11 cellular contexts compared by ENCODE assay signal in the genomic region with DNA sequence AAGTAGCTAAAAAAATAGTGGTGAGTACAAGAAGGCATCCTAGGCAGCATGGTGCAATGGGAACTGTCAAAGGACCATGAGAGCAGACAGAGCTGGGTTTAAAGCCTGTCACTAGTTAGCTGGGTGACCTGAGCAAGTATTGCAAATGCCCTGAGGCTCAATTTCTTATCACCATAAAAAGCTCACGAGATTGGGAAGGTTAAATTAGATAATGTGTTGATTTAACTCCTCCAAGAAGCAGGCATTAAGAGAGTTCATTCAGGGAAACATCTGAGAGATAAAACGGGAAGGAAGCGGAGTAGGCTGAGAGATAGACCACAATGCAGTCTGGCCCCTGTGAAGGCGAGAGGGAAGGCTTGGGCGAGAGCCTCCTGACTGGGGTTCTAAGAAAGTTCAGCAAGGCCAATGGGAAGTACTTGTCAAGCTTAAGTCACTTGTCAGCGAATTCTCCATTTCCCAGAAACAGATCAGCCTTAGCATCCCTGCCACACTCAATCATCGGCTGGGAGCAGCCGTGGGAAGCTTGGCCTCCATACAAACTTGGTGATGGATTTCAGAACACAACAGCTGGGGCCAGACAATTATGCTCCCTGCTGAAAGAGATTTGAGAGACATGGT.
"Had no signal": no experiment of that assay in that cellular context is flagged by ENCODE, and none has a peak within 500 bp of the region (broad histone marks: within the 10 kb centered on the region; RNA-seq: fewer than 3 reads in every experiment).

No MANE protein-coding gene starts in this region.

- DNase-seq: activated CD4-positive, alpha-beta T cell treated with anti-CD3 and anti-CD28 coated beads, Interleukin-2, amount 50 U/mL, for 1 hour; activated CD4-positive, CD25-positive, alpha-beta regulatory T cell; activated naive CD4-positive, alpha-beta T cell treated with anti-CD3 and anti-CD28 coated beads, Interleukin-2, amount 10 ng/mL, durations not matched to agents 7 days and 5 days; activated T-cell treated with anti-CD3 and anti-CD28 coated beads for 4 hours; effector memory CD8-positive, alpha-beta T cell; nephron progenitor cell; spleen; stimulated activated CD4-positive, alpha-beta T cell treated with anti-CD3 and anti-CD28 coated beads, Interleukin-1b, Interleukin-23, amount 100 ng/mL, for 48 hours had no signal

- ATAC-seq: effector memory CD8-positive, alpha-beta T cell; gastroesophageal sphincter; sciatic nerve; stimulated activated memory B cell treated with anti-CD40 and anti-IgM and Interleukin-4, amounts not matched to agents 10 μg/mL and 1 μg/mL and 100 μg/mL, for 72 hours had no signal
